ENCODE assay signal across 16 cellular contexts in the genomic region with DNA sequence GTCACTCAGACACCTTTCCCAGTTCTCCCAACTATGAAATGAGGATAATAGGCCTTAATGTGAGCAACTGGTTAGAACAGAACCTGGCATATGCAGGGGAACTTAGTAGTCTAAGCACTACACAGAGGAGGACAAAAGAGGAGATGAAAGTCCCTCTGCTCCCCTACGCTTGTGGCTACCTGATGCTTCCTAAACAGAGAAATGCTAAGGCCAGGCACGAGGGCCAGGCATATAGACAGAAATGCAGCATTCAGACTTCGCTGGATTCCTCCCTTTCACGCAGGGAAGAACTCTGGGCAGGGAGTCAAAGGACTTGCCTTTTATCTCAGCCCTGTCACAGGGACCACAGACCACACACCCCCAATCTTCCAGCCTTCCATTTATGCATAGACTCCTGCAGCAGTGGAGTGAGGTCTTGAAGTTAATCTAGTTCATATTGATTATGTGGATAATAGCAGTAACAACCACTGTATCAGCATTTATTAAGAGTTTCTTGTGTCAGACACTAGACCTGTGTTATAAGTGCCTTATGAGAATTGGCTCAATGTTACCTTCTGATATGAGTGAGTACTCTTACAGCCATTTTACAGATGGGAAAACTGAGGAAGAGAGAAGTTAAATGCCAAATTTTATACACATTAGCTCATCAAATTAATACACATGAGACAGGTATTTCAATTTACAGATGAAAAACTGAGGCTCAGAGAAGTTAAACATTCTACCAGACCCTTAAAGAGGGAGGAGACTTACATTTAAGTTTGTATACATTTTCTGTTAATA.
"Had no signal": no experiment of that assay in that cellular context is flagged by ENCODE, and none has a peak within 500 bp of the region (broad histone marks: within the 10 kb centered on the region; RNA-seq: fewer than 3 reads in every experiment).

No MANE protein-coding gene starts in this region.

- H3K27ac Mint-ChIP-seq: activated CD4-positive, alpha-beta memory T cell treated with anti-CD3 and anti-CD28 coated beads for 36 hours; activated T-helper 1 cell treated with anti-CD3 and anti-CD28 coated beads, Interleukin-12 subunit alpha, Interleukin-12 subunit beta, Interleukin-2, Interleukin-4 antibody, amounts not matched to agents 30 ng/mL and 10 ng/mL and 1 ng/mL, durations not matched to agents 14 hours and 24 hours and 36 hours; stimulated activated memory B cell treated with anti-CD40 and anti-IgM and Interleukin-4, amounts not matched to agents 10 μg/mL and 1 μg/mL and 100 μg/mL, for 72 hours had no signal

- H3K4me1 Mint-ChIP-seq: stimulated activated memory B cell treated with anti-CD40 and anti-IgM and Interleukin-4, amounts not matched to agents 10 μg/mL and 1 μg/mL and 100 μg/mL, for 72 hours had no signal

- H3K27ac ChIP-seq: esophagus muscularis mucosa, neutrophil, right atrium auricular region, upper lobe of left lung had no signal

- H3K27me3 Mint-ChIP-seq: activated CD4-positive, alpha-beta memory T cell treated with anti-CD3 and anti-CD28 coated beads for 36 hours; stimulated activated memory B cell treated with anti-CD40 and anti-IgM and Interleukin-4, amounts not matched to agents 10 μg/mL and 1 μg/mL and 100 μg/mL, for 72 hours had no signal

- H3K36me3 ChIP-seq: esophagus muscularis mucosa, neutrophil, right atrium auricular region, upper lobe of left lung had no signal

- H3K9me3 ChIP-seq: esophagus muscularis mucosa, neutrophil, right atrium auricular region, upper lobe of left lung had no signal

- H3K4me3 Mint-ChIP-seq: activated CD4-positive, alpha-beta memory T cell treated with anti-CD3 and anti-CD28 coated beads for 36 hours; activated T-helper 1 cell treated with anti-CD3 and anti-CD28 coated beads, Interleukin-12 subunit alpha, Interleukin-12 subunit beta, Interleukin-2, Interleukin-4 antibody, amounts not matched to agents 30 ng/mL and 10 ng/mL and 1 ng/mL, durations not matched to agents 14 hours and 24 hours and 36 hours; stimulated activated memory B cell treated with anti-CD40 and anti-IgM and Interleukin-4, amounts not matched to agents 10 μg/mL and 1 μg/mL and 100 μg/mL, for 72 hours had no signal

- H3K9me3 Mint-ChIP-seq: activated T-helper 1 cell treated with anti-CD3 and anti-CD28 coated beads, Interleukin-12 subunit alpha, Interleukin-12 subunit beta, Interleukin-2, Interleukin-4 antibody, amounts not matched to agents 30 ng/mL and 10 ng/mL and 1 ng/mL, durations not matched to agents 14 hours and 24 hours and 36 hours had no signal

- H3K4me2 ChIP-seq: smooth muscle cell had no signal

- H3K4me3 ChIP-seq: esophagus muscularis mucosa, right atrium auricular region, smooth muscle cell, upper lobe of left lung had no signal

- H3K27me3 ChIP-seq: esophagus muscularis mucosa, right atrium auricular region, upper lobe of left lung had no signal

- DNase-seq: activated CD4-positive, alpha-beta memory T cell treated with anti-CD3 and anti-CD28 coated beads for 36 hours; activated CD4-positive, CD25-positive, alpha-beta regulatory T cell treated with anti-CD3 and anti-CD28 coated beads, Interleukin-2, amount 50 U/mL, for 72 hours; activated naive CD4-positive, alpha-beta T cell; aorta; mammary epithelial cell; posterior cingulate gyrus; substantia nigra; T-helper 9 cell; upper lobe of left lung had no signal

- ATAC-seq: left lobe of liver; stimulated activated memory B cell treated with anti-CD40 and anti-IgM and Interleukin-4, amounts not matched to agents 10 μg/mL and 1 μg/mL and 100 μg/mL, for 72 hours had no signal

- H3K4me1 ChIP-seq: upper lobe of left lung had no signal
